Comparison of ENCODE assay signal across 9 cellular contexts in the genomic region with DNA sequence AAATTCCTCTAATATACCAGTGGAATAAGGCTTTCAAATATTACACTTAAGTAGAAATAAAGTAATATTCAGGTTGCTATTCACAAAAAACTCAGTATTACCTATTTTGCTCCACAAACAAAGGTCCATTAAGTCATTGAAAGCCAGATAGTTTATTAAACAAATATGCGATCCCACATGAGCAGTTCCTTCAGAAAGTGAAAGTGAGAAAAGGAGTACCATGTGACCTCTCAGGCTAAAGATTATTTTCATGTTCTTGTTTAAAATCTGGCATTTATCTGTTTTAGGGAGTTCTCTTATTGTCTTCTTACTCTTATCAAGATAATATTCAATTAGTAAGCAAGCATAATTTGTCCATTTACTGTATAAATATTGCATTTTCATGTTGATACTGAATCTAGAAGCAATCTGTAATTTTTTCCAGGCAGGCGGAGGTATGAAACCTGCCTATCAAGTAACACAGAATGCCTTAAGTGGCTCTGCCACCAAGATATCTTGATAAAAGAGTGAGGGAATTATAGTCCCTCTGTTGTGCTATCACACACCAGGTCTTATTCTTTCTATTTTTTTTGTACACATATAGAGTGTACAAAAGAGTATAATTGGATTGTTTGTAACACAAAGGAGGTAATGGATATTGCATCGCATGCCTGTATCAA. TPM values are rescaled to one million over a fixed set of nuclear protein-coding genes. Genes with fewer than 3 reads are reported as not detected.
A peak's percentile ranks its signal among the peaks of the same experiment; 100 is the strongest.
DNase-seq lines count a peak whose midpoint lies in the region; ATAC-seq and TF ChIP-seq lines count a peak whose summit lies in the region.
"Had no signal": no experiment of that assay in that cellular context is flagged by ENCODE, and none has a peak within 500 bp of the region (broad histone marks: within the 10 kb centered on the region; RNA-seq: fewer than 3 reads in every experiment).

No MANE protein-coding gene starts in this region.

- H3K27ac Mint-ChIP-seq in nephron progenitor cell = no peak overlapping the region

- intact Hi-C loops in heart left ventricle (cut with DNase I) = no loop called here
- intact Hi-C loops in Right ventricle myocardium superior (cut with DNase I) = no loop called here
- intact Hi-C loops in transverse colon (cut with DNase I; ENCODE audit: low total_unique reads) = no loop called here

- H3K4me3 ChIP-seq in heart left ventricle (peak overlapping the region in 8 of 12 donors; percentile 5 to 40 (median 24)), KMS-11 (IDR thresholded peaks at IDR 0.05; ENCODE audit: insufficient read depth, low read depth, low read length) (no peak overlapping the region), transverse colon (peak overlapping the region in 3 of 4 donors; percentile 7 to 43 (median 8))

- H2AFZ ChIP-seq in KMS-11 (ENCODE audit: low read depth) = no peak overlapping the region

- TF ChIP-seq POLR2A in heart left ventricle (IDR thresholded peaks at IDR 0.05) (no peak), transverse colon (IDR thresholded peaks at IDR 0.05) (no peak)

- H3K36me3 Mint-ChIP-seq in nephron progenitor cell (ENCODE audit: low read depth) = no peaks in the 10 kb centered on the region

- H4K20me1 ChIP-seq in KMS-11 (ENCODE audit: insufficient read depth) = no peaks in the 10 kb centered on the region

- H3K4me2 ChIP-seq in KMS-11 = peak overlapping the region; percentile 16; the same call in 1 of the 2 replicates

- H3K9me3 ChIP-seq in heart left ventricle = no peaks in the 10 kb centered on the region
- no peaks in the 10 kb centered on the region for H3K9me3 ChIP-seq in transverse colon
- H3K9me3 ChIP-seq: neutrophil had no signal

- in situ Hi-C loops in transverse colon (cut with MboI; ENCODE audit: low pct_ligation_motif_present in 1 of 4, low pct_unique_long_range_greater_than_20kb in 1 of 4, low sequenced_read_pairs in 3 of 4) = no loop called here

- H3K4me1 ChIP-seq in heart left ventricle = no peaks in the 10 kb centered on the region
- H3K4me1 ChIP-seq in KMS-11 (ENCODE audit: low read depth, poor library complexity, severe bottlenecking) = peaks cover 10% of the 10 kb centered on the region
- peaks cover 0 to 8% (median 0%) of the 10 kb centered on the region in 4 donors for H3K4me1 ChIP-seq in transverse colon

- no peak for TF ChIP-seq EP300 in transverse colon (IDR thresholded peaks at IDR 0.05; ENCODE audit: low read depth)

- no peak overlapping the region for H3K9ac ChIP-seq in KMS-11

- no peaks in the 10 kb centered on the region for H3K27me3 Mint-ChIP-seq in nephron progenitor cell (ENCODE audit: low read depth, poor library complexity)

- no peaks in the 10 kb centered on the region for H3K9me3 Mint-ChIP-seq in nephron progenitor cell

- H3K4me3 Mint-ChIP-seq in nephron progenitor cell = no peak overlapping the region

- 79 to 87% (median 84%) methylated on average over 3 of the region's 3 CpGs for WGBS in heart left ventricle, 4 donors
- WGBS in transverse colon (ENCODE audit: low coverage in 1 of 2), 2 donors = 42 to 56% methylated on average over 3 of the region's 3 CpGs

- no peaks in the 10 kb centered on the region for H3K4me1 Mint-ChIP-seq in nephron progenitor cell

- ATAC-seq in heart left ventricle (no peak), Right ventricle myocardium superior (ENCODE audit: poor library complexity) (no peak), HG03095 (IDR thresholded peaks at IDR 0.05; ENCODE audit: unreplicated experiment) (no peak), HG02571 (IDR thresholded peaks at IDR 0.05; ENCODE audit: unreplicated experiment) (no peak)

- H3K79me2 ChIP-seq in KMS-11 (ENCODE audit: insufficient read depth, low read depth) = no peaks in the 10 kb centered on the region

- H3K27me3 ChIP-seq in heart left ventricle = no peaks in the 10 kb centered on the region
- no peaks in the 10 kb centered on the region for H3K27me3 ChIP-seq in KMS-11 (ENCODE audit: insufficient read depth, low read depth)
- no peaks in the 10 kb centered on the region for H3K27me3 ChIP-seq in transverse colon
- H3K27me3 ChIP-seq: neutrophil had no signal

- H3K27ac ChIP-seq in heart left ventricle (no peak overlapping the region), KMS-11 (no peak overlapping the region), transverse colon (no peak overlapping the region)
- H3K27ac ChIP-seq: neutrophil had no signal

- no peak for DNase-seq in heart left ventricle
- DNase-seq in Right ventricle myocardium superior = no peak
- peak; percentile 4 for DNase-seq in fibroblast of the conjunctiva (ENCODE audit: low read depth)
- DNase-seq in transverse colon = no peak
- DNase-seq in nephron progenitor cell = no peak

- H3K36me3 ChIP-seq in heart left ventricle = no peaks in the 10 kb centered on the region
- no peaks in the 10 kb centered on the region for H3K36me3 ChIP-seq in KMS-11 (ENCODE audit: insufficient read depth)
- H3K36me3 ChIP-seq in transverse colon = no peaks in the 10 kb centered on the region
- H3K36me3 ChIP-seq: neutrophil had no signal

- TF ChIP-seq CTCF in heart left ventricle (IDR thresholded peaks at IDR 0.05) = no peak
- no peak for TF ChIP-seq CTCF in KMS-11 (conservative IDR thresholded peaks at IDR 0.05; ENCODE audit: low read depth, low read length)
- no peak for TF ChIP-seq CTCF in transverse colon (IDR thresholded peaks at IDR 0.05)
- TF ChIP-seq CTCF in nephron progenitor cell (IDR thresholded peaks at IDR 0.05) = no peak

RNA-seq across cellular contexts. Expression of a gene that starts 20.1 kb away (rescaled TPM):
- total RNA-seq in heart left ventricle (not detected), Right ventricle myocardium superior (not detected), transverse colon (not detected)
- not detected for polyA plus RNA-seq in heart left ventricle
